ENCODE assay signal across 8 cellular contexts in the genomic region with DNA sequence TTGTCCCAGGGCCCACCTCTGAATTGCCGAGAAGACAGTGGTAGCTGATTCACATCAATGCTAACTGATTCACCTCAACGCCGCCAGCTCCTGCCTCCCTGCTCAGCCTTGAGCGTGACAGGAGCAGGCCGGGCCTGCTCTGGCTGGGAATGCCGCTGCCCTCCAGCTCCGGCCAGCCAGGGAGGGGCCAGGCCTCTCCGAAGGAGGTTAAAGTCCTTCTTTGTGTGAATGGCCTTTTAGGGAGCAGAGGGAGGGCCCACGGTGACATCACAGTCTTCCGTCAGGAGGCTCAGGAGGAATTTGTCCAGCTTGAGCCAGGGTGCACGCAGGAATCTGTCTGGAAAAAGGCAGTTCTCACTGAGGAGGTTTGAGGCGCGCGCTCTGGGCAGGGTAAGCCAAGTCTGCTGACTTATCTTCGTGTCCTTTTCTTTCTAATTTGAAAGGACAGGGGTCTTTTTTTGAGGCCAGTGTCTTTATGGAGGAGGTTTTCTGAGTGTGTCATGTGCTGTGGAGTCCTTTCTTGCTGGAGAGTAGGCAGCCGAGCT.
DNase-seq lines count a peak whose midpoint lies in the region; ATAC-seq and TF ChIP-seq lines count a peak whose summit lies in the region.

No MANE protein-coding gene starts in this region.

- POLR2A ChIA-PET in AG04450 (lab: Yijun Ruan, JAX) (interaction anchor here (0.6 to 1.4 kb wide), 9 partner anchors 9 to 554 kb away, joined by 3 to 6 read pairs (median 5); partner anchors contain the start of gene TXN), PC-9 (lab: Charles Lee; ENCODE audit: unreplicated experiment) (no interaction called here)
- POLR2A ChIA-PET in naive thymus-derived CD4-positive, alpha-beta T cell (lab: Charles Lee), result interaction anchor here (0.6 kb wide), 2 partner anchors 21 to 31 kb away, joined by 3 read pairs; no protein-coding TSS in a partner anchor

- no peaks in the 10 kb centered on the region for H3K36me3 Mint-ChIP-seq in naive thymus-derived CD4-positive, alpha-beta T cell
- no peaks in the 10 kb centered on the region for H3K36me3 Mint-ChIP-seq in T-helper 17 cell (ENCODE audit: low read depth)

- H3K27me3 Mint-ChIP-seq in naive thymus-derived CD4-positive, alpha-beta T cell, result no peaks in the 10 kb centered on the region
- no peaks in the 10 kb centered on the region for H3K27me3 Mint-ChIP-seq in T-helper 17 cell

- H3K9me2 ChIP-seq in OCI-LY1 (ENCODE audit: low read depth, low read length) (no peaks in the 10 kb centered on the region), PC-9 (ENCODE audit: insufficient read depth) (no peaks in the 10 kb centered on the region)

- no peaks in the 10 kb centered on the region for H3K27me3 ChIP-seq in AG04450 (ENCODE audit: control insufficient read depth, insufficient read depth, low read length)
- no peaks in the 10 kb centered on the region for H3K27me3 ChIP-seq in OCI-LY1 (ENCODE audit: insufficient read depth, low read length)
- no peaks in the 10 kb centered on the region for H3K27me3 ChIP-seq in naive thymus-derived CD4-positive, alpha-beta T cell (ENCODE audit: control insufficient read depth in 2 of 2, insufficient read depth in 2 of 2, low read length in 2 of 2)
- H3K27me3 ChIP-seq in PC-9 (ENCODE audit: insufficient read depth, low read depth), result no peaks in the 10 kb centered on the region

- H3K4me3 Mint-ChIP-seq in naive thymus-derived CD4-positive, alpha-beta T cell, result peak overlapping the region in 7 of 10 donors; percentile 71 to 83 (median 74)
- no peak overlapping the region for H3K4me3 Mint-ChIP-seq in T-helper 17 cell

- DNase-seq in AG04450 (ENCODE audit: low read depth, low spot score), result peak; percentile 89
- peak; percentile 80 for DNase-seq in fibroblast of gingiva (ENCODE audit: low read depth)
- DNase-seq in naive thymus-derived CD4-positive, alpha-beta T cell, result no peak
- DNase-seq in PC-9, result no peak
- no peak for DNase-seq in T-helper 17 cell

- no peaks in the 10 kb centered on the region for H3K36me3 ChIP-seq in OCI-LY1 (ENCODE audit: insufficient read depth, low read length)
- no peaks in the 10 kb centered on the region for H3K36me3 ChIP-seq in naive thymus-derived CD4-positive, alpha-beta T cell (ENCODE audit: control insufficient read depth in 2 of 3, insufficient read depth in 3 of 3, low read length in 3 of 3)
- no peaks in the 10 kb centered on the region for H3K36me3 ChIP-seq in PC-9 (ENCODE audit: low read depth)

- intact Hi-C loops in naive thymus-derived CD4-positive, alpha-beta T cell (cut with micrococcal nuclease), result no loop called here
- intact Hi-C loops in PC-9 (cut with micrococcal nuclease; ENCODE audit: unreplicated experiment), result no loop called here

- H3K4me2 ChIP-seq in OCI-LY1 (ENCODE audit: low read length), result peak overlapping the region; percentile 66
- H3K4me2 ChIP-seq in PC-9, result no peak overlapping the region

- H3K4me1 Mint-ChIP-seq in naive thymus-derived CD4-positive, alpha-beta T cell, result peaks cover 20 to 66% (median 23%) of the 10 kb centered on the region in 7 donors
- H3K4me1 Mint-ChIP-seq in T-helper 17 cell, result peaks cover 25% of the 10 kb centered on the region

- no peaks in the 10 kb centered on the region for H4K20me1 ChIP-seq in OCI-LY1 (ENCODE audit: insufficient read depth, low read length)
- no peaks in the 10 kb centered on the region for H4K20me1 ChIP-seq in PC-9 (ENCODE audit: insufficient read depth)

- no peak for TF ChIP-seq CTCF in AG04450 (IDR thresholded peaks at IDR 0.05; ENCODE audit: low read depth, low read length)
- no peak for TF ChIP-seq CTCF in OCI-LY1 (IDR thresholded peaks at IDR 0.05; ENCODE audit: low read length)
- no peak for TF ChIP-seq CTCF in PC-9 (conservative IDR thresholded peaks at IDR 0.05)

- H2AFZ ChIP-seq in OCI-LY1 (ENCODE audit: low read length) (no peak overlapping the region), PC-9 (no peak overlapping the region)

- peak overlapping the region; percentile 61 for H3K9ac ChIP-seq in OCI-LY1 (ENCODE audit: low read length)

- H3K9me3 Mint-ChIP-seq in naive thymus-derived CD4-positive, alpha-beta T cell, result no peaks in the 10 kb centered on the region

- H3K27ac ChIP-seq in AG04450 (ENCODE audit: low read depth, low read length) (peak overlapping the region; percentile 97), OCI-LY1 (ENCODE audit: low read depth, low read length, poor library complexity, severe bottlenecking) (peak overlapping the region; percentile 95), PC-9 (no peak overlapping the region)
- no peak overlapping the region for H3K27ac ChIP-seq in naive thymus-derived CD4-positive, alpha-beta T cell (ENCODE audit: low read depth, low read length)

- H3K79me2 ChIP-seq in OCI-LY1 (ENCODE audit: insufficient read depth, low read length) (peaks cover 62% of the 10 kb centered on the region), PC-9 (ENCODE audit: low read depth) (peaks cover 36% of the 10 kb centered on the region)

- no peak for ATAC-seq in naive thymus-derived CD4-positive, alpha-beta T cell
- ATAC-seq in T-helper 17 cell (no peak), HG02973 (IDR thresholded peaks at IDR 0.05; ENCODE audit: unreplicated experiment) (no peak), HG02623 (IDR thresholded peaks at IDR 0.05; ENCODE audit: unreplicated experiment) (no peak)

- no peaks in the 10 kb centered on the region for H3F3A ChIP-seq in OCI-LY1 (ENCODE audit: insufficient read depth, low read length)
- peaks cover 4% of the 10 kb centered on the region for H3F3A ChIP-seq in PC-9 (ENCODE audit: insufficient read depth, low read depth)

- H3K9me3 ChIP-seq in AG04450 (ENCODE audit: control insufficient read depth, insufficient read depth, low read length), result no peaks in the 10 kb centered on the region
- no peaks in the 10 kb centered on the region for H3K9me3 ChIP-seq in OCI-LY1 (ENCODE audit: low read length)
- no peaks in the 10 kb centered on the region for H3K9me3 ChIP-seq in naive thymus-derived CD4-positive, alpha-beta T cell (ENCODE audit: control insufficient read depth in 2 of 3, low read length in 3 of 3)
- no peaks in the 10 kb centered on the region for H3K9me3 ChIP-seq in PC-9 (ENCODE audit: insufficient read depth, low read depth)
- no peaks in the 10 kb centered on the region for H3K9me3 ChIP-seq in T-helper 17 cell (ENCODE audit: control insufficient read depth, low read length, poor library complexity, severe bottlenecking)

- H3K4me3 ChIP-seq in AG04450 (ENCODE audit: low read depth, low read length) (peak overlapping the region; percentile 50), OCI-LY1 (ENCODE audit: low read depth, low read length, poor library complexity, severe bottlenecking) (peak overlapping the region; percentile 38), PC-9 (no peak overlapping the region)
- no peak overlapping the region for H3K4me3 ChIP-seq in naive thymus-derived CD4-positive, alpha-beta T cell (ENCODE audit: low read length)

- H3K27ac Mint-ChIP-seq in naive thymus-derived CD4-positive, alpha-beta T cell, result peak overlapping the region in 8 of 9 donors; percentile 56 to 91 (median 78)
- H3K27ac Mint-ChIP-seq in T-helper 17 cell, result no peak overlapping the region

- CTCF ChIA-PET in AG04450 (lab: Charles Lee), result interaction anchor here (0.8 to 2.6 kb wide), 3 partner anchors 27 to 308 kb away, joined by 3 to 9 read pairs (median 4); no protein-coding TSS in a partner anchor
- CTCF ChIA-PET in naive thymus-derived CD4-positive, alpha-beta T cell (lab: Charles Lee), result interaction anchor here (1.2 to 1.4 kb wide), 2 partner anchors 20 to 58 kb away, joined by 3 to 4 read pairs; no protein-coding TSS in a partner anchor
- CTCF ChIA-PET in PC-9 (lab: Charles Lee), result no interaction called here

- BruUV-seq in PC-9 (replicated peaks; lab: Mats Ljungman, UMichigan), result no TSS peak

- H3K4me1 ChIP-seq in OCI-LY1 (ENCODE audit: insufficient read depth, low read length, severe bottlenecking), result peaks cover 99% of the 10 kb centered on the region
- H3K4me1 ChIP-seq in naive thymus-derived CD4-positive, alpha-beta T cell (ENCODE audit: control insufficient read depth in 2 of 2, insufficient read depth in 2 of 2, low read length in 2 of 2), result peaks cover 0 to 16% of the 10 kb centered on the region in 2 donors
- peaks cover 14% of the 10 kb centered on the region for H3K4me1 ChIP-seq in PC-9 (replicated peaks; ENCODE audit: insufficient read depth)

Comparison
In these comparisons a context has a peak if more than half of its experiments do, and no peak if none do; other contexts are left out.
1. DNase-seq: peak in AG04450 (single experiment) and fibroblast of gingiva (single experiment); none in naive thymus-derived CD4-positive, alpha-beta T cell (0 of 9), PC-9 (0 of 2) and T-helper 17 cell (0 of 3).
2. H3K27ac ChIP-seq: peak in AG04450 (single experiment) and OCI-LY1 (single experiment); none in naive thymus-derived CD4-positive, alpha-beta T cell (single experiment) and PC-9 (single experiment).
3. H3K4me3 ChIP-seq: peak in AG04450 (single experiment) and OCI-LY1 (single experiment); none in naive thymus-derived CD4-positive, alpha-beta T cell (single experiment) and PC-9 (single experiment).